12 cellular contexts compared by ENCODE assay signal in genomic region chr17:48718781-48719641, GRCh38. TPM values are rescaled to one million over a fixed set of nuclear protein-coding genes. Genes with fewer than 3 reads are reported as not detected.
DNase-seq lines count a peak whose midpoint lies in the region; ATAC-seq, FAIRE-seq and TF ChIP-seq lines count a peak whose summit lies in the region.
"Had no signal": no experiment of that assay in that cellular context is flagged by ENCODE, and none has a peak within 500 bp of the region (broad histone marks: within the 10 kb centered on the region; RNA-seq: fewer than 3 reads in every experiment).

No MANE protein-coding gene starts in this region.

- peaks cover 27% of the 10 kb centered on the region for H3K4me1 Mint-ChIP-seq in activated naive CD8-positive, alpha-beta T cell (ENCODE audit: low read depth)

- peak overlapping the region; percentile 58 for H3K4me3 Mint-ChIP-seq in activated naive CD8-positive, alpha-beta T cell

- no peaks in the 10 kb centered on the region for H3K9me1 ChIP-seq in keratinocyte (ENCODE audit: control insufficient read depth, extremely low read depth, insufficient read depth, low read length)

- H3K4me1 ChIP-seq in left ventricle myocardium inferior (peaks cover 26% of the 10 kb centered on the region), right atrium auricular region (peaks cover 0 to 24% of the 10 kb centered on the region in 2 donors), keratinocyte (ENCODE audit: control insufficient read depth, extremely low read depth, insufficient read depth, low read length) (peaks cover 4% of the 10 kb centered on the region), urinary bladder (ENCODE audit: insufficient read depth) (no peaks in the 10 kb centered on the region)

- ATAC-seq in GM19395 (IDR thresholded peaks at IDR 0.05; ENCODE audit: unreplicated experiment) = no peak
- ATAC-seq: left cardiac atrium had no signal

- H3K27me3 ChIP-seq in left ventricle myocardium inferior (ENCODE audit: low read depth) = peaks cover 100% of the 10 kb centered on the region
- peaks cover 63 to 76% of the 10 kb centered on the region in 2 donors for H3K27me3 ChIP-seq in right atrium auricular region
- peaks cover 92% of the 10 kb centered on the region for H3K27me3 ChIP-seq in keratinocyte (ENCODE audit: control insufficient read depth, extremely low read depth, insufficient read depth, low read length)

- H2AFZ ChIP-seq in keratinocyte (ENCODE audit: control insufficient read depth, low read length) = no peak overlapping the region

- no peaks in the 10 kb centered on the region for H3K9me3 Mint-ChIP-seq in activated naive CD8-positive, alpha-beta T cell (ENCODE audit: low read depth)
- H3K9me3 Mint-ChIP-seq: activated T-helper 2 cell treated with anti-CD3 and anti-CD28 coated beads, Interferon-gamma antibody, Interleukin-2, Interleukin-4, amounts not matched to agents 10 μg/mL and 5 μg/mL and 100 μg/mL, durations not matched to agents 14 hours and 24 hours and 36 hours had no signal

- peaks cover 39% of the 10 kb centered on the region for H3K27me3 Mint-ChIP-seq in activated naive CD8-positive, alpha-beta T cell

- peaks cover 7% of the 10 kb centered on the region for H4K20me1 ChIP-seq in keratinocyte (ENCODE audit: control insufficient read depth, extremely low read depth, insufficient read depth, low read length)

- H3K36me3 ChIP-seq in left ventricle myocardium inferior (no peaks in the 10 kb centered on the region), right atrium auricular region (no peaks in the 10 kb centered on the region), keratinocyte (ENCODE audit: control insufficient read depth in 2 of 2, extremely low read depth in 1 of 2, insufficient read depth in 2 of 2, low read length in 2 of 2) (no peaks in the 10 kb centered on the region), urinary bladder (ENCODE audit: insufficient read depth) (no peaks in the 10 kb centered on the region)

- no peaks in the 10 kb centered on the region for H3K79me2 ChIP-seq in keratinocyte (ENCODE audit: control insufficient read depth, insufficient read depth, low read length)

- DNase-seq in left ventricle myocardium inferior = no peak
- DNase-seq in right atrium auricular region (ENCODE audit: low spot score) = no peak
- no peak for DNase-seq in keratinocyte (ENCODE audit: low read depth, low spot score)
- DNase-seq in NCI-H128 (lab: John Stamatoyannopoulos, UW; ENCODE audit: unreplicated experiment) = no peak
- DNase-seq in GM10266 (ENCODE audit: extremely low spot score) = no peak
- DNase-seq: left cardiac atrium, NCI-H2107 had no signal

- dilution Hi-C loops in keratinocyte (cut with MboI; ENCODE audit: extremely low pct_ligation_motif_present, low sequenced_read_pairs) = no loop called here

- peak overlapping the region; percentile 27 for H3K4me2 ChIP-seq in keratinocyte (ENCODE audit: control insufficient read depth, extremely low read depth, insufficient read depth, low read depth, low read length)

- WGBS in urinary bladder = 4% methylated on average over 79 of the region's 79 CpGs

- no peak overlapping the region for H3K27ac Mint-ChIP-seq in activated naive CD8-positive, alpha-beta T cell
- H3K27ac Mint-ChIP-seq: activated T-helper 2 cell treated with anti-CD3 and anti-CD28 coated beads, Interferon-gamma antibody, Interleukin-2, Interleukin-4, amounts not matched to agents 10 μg/mL and 5 μg/mL and 100 μg/mL, durations not matched to agents 14 hours and 24 hours and 36 hours had no signal

- peaks cover 2% of the 10 kb centered on the region for H3K36me3 Mint-ChIP-seq in activated naive CD8-positive, alpha-beta T cell

- no peak overlapping the region for H3K27ac ChIP-seq in left ventricle myocardium inferior (replicated peaks)
- H3K27ac ChIP-seq in right atrium auricular region = no peak overlapping the region
- H3K27ac ChIP-seq in keratinocyte (ENCODE audit: control insufficient read depth, insufficient read depth, low read length) = no peak overlapping the region
- H3K27ac ChIP-seq in urinary bladder (ENCODE audit: low read depth) = peak overlapping the region; percentile 35

- H3K9ac ChIP-seq in keratinocyte (ENCODE audit: control insufficient read depth, extremely low read depth, insufficient read depth, low read length) = no peak overlapping the region

- FAIRE-seq in keratinocyte (lab: Jason Lieb, UNC) = no peak
- FAIRE-seq: endometrium had no signal

- H3K9me3 ChIP-seq in left ventricle myocardium inferior (replicated peaks) (no peaks in the 10 kb centered on the region), right atrium auricular region (no peaks in the 10 kb centered on the region), keratinocyte (ENCODE audit: control insufficient read depth, low read depth, low read length) (no peaks in the 10 kb centered on the region)

- intact Hi-C loops in left ventricle myocardium inferior (cut with micrococcal nuclease) = no loop called here

- H3K4me3 ChIP-seq in left ventricle myocardium inferior (peak overlapping the region; percentile 35), right atrium auricular region (no peak overlapping the region), keratinocyte (ENCODE audit: control insufficient read depth in 2 of 3, extremely low read depth in 1 of 3, insufficient read depth in 2 of 3, low read depth in 1 of 3, low read length in 3 of 3) (no peak overlapping the region), urinary bladder (ENCODE audit: low read depth, low read length) (peak overlapping the region; percentile 12)

- no peak for TF ChIP-seq CTCF in left ventricle myocardium inferior (IDR thresholded peaks at IDR 0.05; ENCODE audit: borderline replicate concordance)
- no peak for TF ChIP-seq CTCF in right atrium auricular region (IDR thresholded peaks at IDR 0.05)
- TF ChIP-seq CTCF in keratinocyte (optimal IDR thresholded peaks at IDR 0.05 in 1 of 3, IDR thresholded peaks at IDR 0.05 in 1 of 3, conservative IDR thresholded peaks at IDR 0.05 in 1 of 3; ENCODE audit: extremely low read depth in 1 of 3, insufficient read depth in 2 of 3, low read length in 3 of 3) = no peak
- TF ChIP-seq CTCF in GM10266 (IDR thresholded peaks at IDR 0.05; ENCODE audit: control insufficient read depth, insufficient read depth, low read depth, missing control alignments) = no peak

RNA-seq across cellular contexts. Expression of gene PRAC1, which starts 3.3 kb away (rescaled TPM):
- not detected for total RNA-seq in left ventricle myocardium inferior
- not detected for total RNA-seq in right atrium auricular region
- not detected in 3 replicates for polyA plus RNA-seq in keratinocyte
- polyA plus RNA-seq in keratinocyte (2011; ENCODE audit: low read depth) = not detected
- polyA plus RNA-seq in keratinocyte (2011; cell fraction: cytosol; rRNA removed) = not detected in 2 replicates
- polyA plus RNA-seq in keratinocyte (2011; cell fraction: nucleus; rRNA removed) = not detected in 2 replicates
- not detected in 2 replicates for polyA plus RNA-seq in keratinocyte (2012; ENCODE audit: low replicate concordance)
- polyA minus RNA-seq in keratinocyte = not detected in 3 replicates
- polyA minus RNA-seq in keratinocyte (2011; cell fraction: cytosol; rRNA and poly(A)+ RNA removed) = not detected
- polyA minus RNA-seq in keratinocyte (2011; cell fraction: nucleus; rRNA and poly(A)+ RNA removed) = not detected in 2 replicates
- 7.7 TPM for total RNA-seq in urinary bladder
- 18.0 TPM for polyA plus RNA-seq in urinary bladder
- total RNA-seq: activated T-helper 2 cell treated with anti-CD3 and anti-CD28 coated beads, Interferon-gamma antibody, Interleukin-2, Interleukin-4, amounts not matched to agents 10 μg/mL and 5 μg/mL and 100 μg/mL, durations not matched to agents 14 hours and 24 hours and 36 hours; left cardiac atrium had no signal

RNA-seq across cellular contexts. Expression of gene PRAC2, which starts 4.0 kb away (rescaled TPM):
- total RNA-seq in left ventricle myocardium inferior = not detected
- not detected for total RNA-seq in right atrium auricular region
- polyA plus RNA-seq in keratinocyte = not detected in 3 replicates
- not detected for polyA plus RNA-seq in keratinocyte (2011; ENCODE audit: low read depth)
- not detected in 2 replicates for polyA plus RNA-seq in keratinocyte (2011; cell fraction: cytosol; rRNA removed)
- polyA plus RNA-seq in keratinocyte (2011; cell fraction: nucleus; rRNA removed) = not detected in 2 replicates
- polyA plus RNA-seq in keratinocyte (2012; ENCODE audit: low replicate concordance) = not detected in 2 replicates
- not detected in 3 replicates for polyA minus RNA-seq in keratinocyte
- polyA minus RNA-seq in keratinocyte (2011; cell fraction: cytosol; rRNA and poly(A)+ RNA removed) = not detected
- polyA minus RNA-seq in keratinocyte (2011; cell fraction: nucleus; rRNA and poly(A)+ RNA removed) = not detected in 2 replicates
- 2.1 TPM for total RNA-seq in urinary bladder
- 1.7 TPM for polyA plus RNA-seq in urinary bladder
- total RNA-seq: activated T-helper 2 cell treated with anti-CD3 and anti-CD28 coated beads, Interferon-gamma antibody, Interleukin-2, Interleukin-4, amounts not matched to agents 10 μg/mL and 5 μg/mL and 100 μg/mL, durations not matched to agents 14 hours and 24 hours and 36 hours; left cardiac atrium had no signal

RNA-seq across cellular contexts. Expression of gene HOXB13, which starts 9.5 kb away (rescaled TPM):
- not detected for total RNA-seq in left ventricle myocardium inferior
- not detected for total RNA-seq in right atrium auricular region
- not detected in 3 replicates for polyA plus RNA-seq in keratinocyte
- polyA plus RNA-seq in keratinocyte (2011; ENCODE audit: low read depth) = not detected
- not detected in 2 replicates for polyA plus RNA-seq in keratinocyte (2011; cell fraction: cytosol; rRNA removed)
- not detected in 2 replicates for polyA plus RNA-seq in keratinocyte (2011; cell fraction: nucleus; rRNA removed)
- polyA plus RNA-seq in keratinocyte (2012; ENCODE audit: low replicate concordance) = not detected in 2 replicates
- polyA minus RNA-seq in keratinocyte = not detected in 3 replicates
- polyA minus RNA-seq in keratinocyte (2011; cell fraction: cytosol; rRNA and poly(A)+ RNA removed) = not detected
- polyA minus RNA-seq in keratinocyte (2011; cell fraction: nucleus; rRNA and poly(A)+ RNA removed) = not detected in 2 replicates
- total RNA-seq in urinary bladder = 1.7 TPM
- polyA plus RNA-seq in urinary bladder = 1.5 TPM
- total RNA-seq: activated T-helper 2 cell treated with anti-CD3 and anti-CD28 coated beads, Interferon-gamma antibody, Interleukin-2, Interleukin-4, amounts not matched to agents 10 μg/mL and 5 μg/mL and 100 μg/mL, durations not matched to agents 14 hours and 24 hours and 36 hours; left cardiac atrium had no signal

Comparison
In these comparisons a context has a peak if more than half of its experiments do, and no peak if none do; other contexts are left out.
1. H3K4me3 ChIP-seq: peak in left ventricle myocardium inferior (single experiment) and urinary bladder (single experiment); none in right atrium auricular region (0 of 2) and keratinocyte (0 of 3).